12 cellular contexts compared by ENCODE assay signal in the genomic region with DNA sequence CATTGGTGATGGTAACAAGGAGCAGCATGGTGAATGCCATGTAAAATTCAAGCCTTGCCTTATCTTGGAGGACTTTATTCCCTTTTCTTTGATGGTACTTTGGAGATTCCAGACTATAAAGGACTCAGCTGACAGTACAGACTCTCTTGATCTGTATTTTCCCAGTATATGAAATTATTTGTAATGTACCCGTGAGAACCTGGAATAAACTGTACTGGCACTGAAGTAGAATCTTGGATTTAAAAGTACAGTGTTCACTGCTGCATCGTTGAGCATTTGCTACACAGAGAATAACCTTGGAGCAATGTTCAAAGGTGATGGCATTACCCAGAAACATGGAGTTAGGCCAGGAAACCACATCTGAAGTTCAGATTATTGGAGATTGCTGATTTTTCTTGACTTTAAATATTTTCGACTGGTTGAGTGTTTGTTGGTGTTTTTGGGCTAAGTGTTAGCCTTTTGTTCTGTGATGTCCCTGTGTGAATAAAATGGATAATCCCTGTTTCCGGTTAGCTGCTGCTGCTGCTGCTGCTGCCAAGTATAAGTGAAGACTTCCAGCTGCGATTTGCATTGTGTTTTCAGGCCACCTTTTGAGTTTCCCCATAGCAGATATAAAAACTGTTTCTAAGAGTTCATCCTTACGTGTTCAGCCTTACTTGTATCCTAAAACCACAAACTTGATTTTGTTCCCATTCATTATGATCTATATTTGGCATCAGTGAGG.
DNase-seq lines count a peak whose midpoint lies in the region; ATAC-seq and TF ChIP-seq lines count a peak whose summit lies in the region.
"Had no signal": no experiment of that assay in that cellular context is flagged by ENCODE, and none has a peak within 500 bp of the region (broad histone marks: within the 10 kb centered on the region; RNA-seq: fewer than 3 reads in every experiment).

No MANE protein-coding gene starts in this region.

- CTCF ChIA-PET in CD8-positive, alpha-beta T cell (lab: Charles Lee) = interaction anchor here (0.7 to 2.4 kb wide), 4 partner anchors 18 to 53 kb away, joined by 3 to 10 read pairs (median 4); no protein-coding TSS in a partner anchor

- H3K4me3 ChIP-seq in CD8-positive, alpha-beta T cell (ENCODE audit: low read depth, low read length) = no peak overlapping the region
- H3K4me3 ChIP-seq in Loucy (ENCODE audit: low read length, poor library complexity, severe bottlenecking) (no peak overlapping the region), osteoblast (ENCODE audit: insufficient read depth, low read length) (no peak overlapping the region)
- H3K4me3 ChIP-seq: lung had no signal

- H3K36me3 ChIP-seq in CD8-positive, alpha-beta T cell (ENCODE audit: insufficient read depth, low read length) = no peaks in the 10 kb centered on the region
- peaks cover 17% of the 10 kb centered on the region; the same call in 1 of the 2 replicates for H3K36me3 ChIP-seq in Loucy (ENCODE audit: insufficient read depth, low read length)
- H3K36me3 ChIP-seq in osteoblast (ENCODE audit: insufficient read depth, low read length) = no peaks in the 10 kb centered on the region

- peaks cover 99% of the 10 kb centered on the region for H3K79me2 ChIP-seq in Loucy (ENCODE audit: insufficient read depth, low read length)
- peaks cover 97% of the 10 kb centered on the region for H3K79me2 ChIP-seq in osteoblast (ENCODE audit: insufficient read depth, low read length)

- H3K9me3 Mint-ChIP-seq in CD8-positive, alpha-beta T cell = no peaks in the 10 kb centered on the region
- H3K9me3 Mint-ChIP-seq in brain (no peaks in the 10 kb centered on the region), natural killer cell (no peaks in the 10 kb centered on the region)

- H3F3A ChIP-seq in Loucy (ENCODE audit: low read depth) = peaks cover 27% of the 10 kb centered on the region

- H3K9me3 ChIP-seq in CD8-positive, alpha-beta T cell (ENCODE audit: low read length) = no peaks in the 10 kb centered on the region
- no peaks in the 10 kb centered on the region for H3K9me3 ChIP-seq in Loucy (ENCODE audit: insufficient read depth, low read depth, low read length)
- no peaks in the 10 kb centered on the region for H3K9me3 ChIP-seq in osteoblast (ENCODE audit: low read depth, low read length)

- peak overlapping the region; percentile 2 for H3K27ac ChIP-seq in CD8-positive, alpha-beta T cell (ENCODE audit: low read depth, low read length)
- no peak overlapping the region for H3K27ac ChIP-seq in osteoblast (ENCODE audit: low read depth, low read length)
- H3K27ac ChIP-seq: HL-60 had no signal

- no peak for ATAC-seq in CD8-positive, alpha-beta T cell
- ATAC-seq in natural killer cell (no peak), HG03442 (IDR thresholded peaks at IDR 0.05; ENCODE audit: unreplicated experiment) (no peak), GM19395 (IDR thresholded peaks at IDR 0.05; ENCODE audit: unreplicated experiment) (no peak), HG03025 (IDR thresholded peaks at IDR 0.05; ENCODE audit: low FRiP score, unreplicated experiment) (no peak)

- H3K4me2 ChIP-seq in Loucy (ENCODE audit: low read depth, low read length, poor library complexity, severe bottlenecking) (peak overlapping the region; percentile 85), osteoblast (ENCODE audit: insufficient read depth, low read length) (no peak overlapping the region)

- intact Hi-C loops in CD8-positive, alpha-beta T cell (cut with DNase I, micrococcal nuclease) = loop anchor here in 1 of 2 experiments (2.0 to 10.0 kb wide), 3 partner anchors 19 to 647 kb away; partner anchors contain the start of gene PSME4
- intact Hi-C loops in natural killer cell (cut with micrococcal nuclease) = no loop called here

- H2AFZ ChIP-seq in Loucy (ENCODE audit: low read length) (no peak overlapping the region), osteoblast (ENCODE audit: low read length) (no peak overlapping the region)

- peaks cover 95% of the 10 kb centered on the region for H3K4me1 Mint-ChIP-seq in CD8-positive, alpha-beta T cell (ENCODE audit: low read depth)
- H3K4me1 Mint-ChIP-seq in brain (peaks cover 88% of the 10 kb centered on the region), natural killer cell (peaks cover 65 to 92% of the 10 kb centered on the region in 2 donors)

- no peaks in the 10 kb centered on the region for H3K27me3 ChIP-seq in CD8-positive, alpha-beta T cell (ENCODE audit: insufficient read depth, low read length)
- H3K27me3 ChIP-seq in Loucy (ENCODE audit: insufficient read depth, low read length, poor library complexity, severe bottlenecking) = no peaks in the 10 kb centered on the region
- no peaks in the 10 kb centered on the region for H3K27me3 ChIP-seq in osteoblast (ENCODE audit: insufficient read depth, low read length)

- peak overlapping the region; percentile 100 for H3K27ac Mint-ChIP-seq in CD8-positive, alpha-beta T cell
- H3K27ac Mint-ChIP-seq in brain = peak overlapping the region; percentile 12 to 86 (median 33)
- peak overlapping the region in 1 of 2 donors; percentile 97 for H3K27ac Mint-ChIP-seq in natural killer cell

- peaks cover 96% of the 10 kb centered on the region for H3K4me1 ChIP-seq in CD8-positive, alpha-beta T cell (ENCODE audit: insufficient read depth, low read length)
- peaks cover 92% of the 10 kb centered on the region for H3K4me1 ChIP-seq in Loucy (ENCODE audit: insufficient read depth, low read length, poor library complexity, severe bottlenecking)
- H3K4me1 ChIP-seq in osteoblast (ENCODE audit: insufficient read depth, low read length) = peaks cover 52% of the 10 kb centered on the region

- POLR2A ChIA-PET in CD8-positive, alpha-beta T cell (lab: Charles Lee) = interaction anchor here (0.7 to 4.4 kb wide), 3 partner anchors 12 to 24 kb away, joined by 3 to 24 read pairs (median 18); no protein-coding TSS in a partner anchor

- no peak for TF ChIP-seq CTCF in CD8-positive, alpha-beta T cell (IDR thresholded peaks at IDR 0.05)
- TF ChIP-seq CTCF in Loucy (conservative IDR thresholded peaks at IDR 0.05; ENCODE audit: low read length) (no peak), brain (conservative IDR thresholded peaks at IDR 0.05) (no peak), natural killer cell (IDR thresholded peaks at IDR 0.05) (no peak), osteoblast (IDR thresholded peaks at IDR 0.05; ENCODE audit: extremely low read depth, low read depth, low read length) (no peak)

- no peak for DNase-seq in CD8-positive, alpha-beta T cell
- DNase-seq in natural killer cell = no peak
- no peak for DNase-seq in osteoblast (ENCODE audit: insufficient read length, low spot score, missing footprints)
- DNase-seq: H7, NCI-H2029 treated with DMSO at 0.1 percent for 48 hours had no signal

- peaks cover 79% of the 10 kb centered on the region for H4K20me1 ChIP-seq in Loucy (ENCODE audit: insufficient read depth, low read length, poor library complexity, severe bottlenecking)
- peaks cover 17% of the 10 kb centered on the region for H4K20me1 ChIP-seq in osteoblast (ENCODE audit: insufficient read depth, low read length)

- H3K27me3 Mint-ChIP-seq in CD8-positive, alpha-beta T cell (ENCODE audit: low read depth) = no peaks in the 10 kb centered on the region
- H3K27me3 Mint-ChIP-seq in brain = no peaks in the 10 kb centered on the region
- H3K27me3 Mint-ChIP-seq in natural killer cell (ENCODE audit: low read depth in 2 of 2) = peaks cover 0 to 2% of the 10 kb centered on the region in 2 donors

- peaks cover 14% of the 10 kb centered on the region for H3K36me3 Mint-ChIP-seq in CD8-positive, alpha-beta T cell
- H3K36me3 Mint-ChIP-seq in brain (peaks cover 21% of the 10 kb centered on the region), natural killer cell (no peaks in the 10 kb centered on the region)

- peak overlapping the region; percentile 40 for H3K4me3 Mint-ChIP-seq in CD8-positive, alpha-beta T cell
- H3K4me3 Mint-ChIP-seq in brain (peak overlapping the region in 4 of 5 experiments; percentile 1 to 38 (median 30)), natural killer cell (peak overlapping the region; percentile 42)

- H3K9ac ChIP-seq in Loucy (ENCODE audit: low read depth, low read length, poor library complexity, severe bottlenecking) = peak overlapping the region; percentile 1

- no peaks in the 10 kb centered on the region for H3K9me2 ChIP-seq in Loucy (replicated peaks; ENCODE audit: low read depth, low read length)
